In genomic region chr13:71417205-71417604, GRCh38 we compare ENCODE assay signal across 27 cellular contexts.
A peak's percentile ranks its signal among the peaks of the same experiment; 100 is the strongest.
DNase-seq lines count a peak whose midpoint lies in the region; ATAC-seq and TF ChIP-seq lines count a peak whose summit lies in the region.
"Had no signal": no experiment of that assay in that cellular context is flagged by ENCODE, and none has a peak within 500 bp of the region (broad histone marks: within the 10 kb centered on the region; RNA-seq: fewer than 3 reads in every experiment).

No MANE protein-coding gene starts in this region.

- TF ChIP-seq CTCF in foreskin keratinocyte (conservative IDR thresholded peaks at IDR 0.05): no peak
- TF ChIP-seq CTCF in ovary (IDR thresholded peaks at IDR 0.05): no peak
- TF ChIP-seq CTCF in upper lobe of left lung (IDR thresholded peaks at IDR 0.05): no peak

- no peak for TF ChIP-seq POLR2A in ovary (IDR thresholded peaks at IDR 0.05)
- TF ChIP-seq POLR2A in upper lobe of left lung (IDR thresholded peaks at IDR 0.05): no peak

- no peaks in the 10 kb centered on the region for H3K9me3 ChIP-seq in adipocyte (ENCODE audit: control insufficient read depth, low read length)
- H3K9me3 ChIP-seq in ovary: no peaks in the 10 kb centered on the region
- H3K9me3 ChIP-seq in upper lobe of left lung: peaks cover 0 to 4% (median 0%) of the 10 kb centered on the region in 4 donors
- H3K9me3 ChIP-seq: BLaER1, Caco-2 had no signal

- no peak overlapping the region for H3K4me3 ChIP-seq in adipocyte (ENCODE audit: low read length)
- no peak overlapping the region for H3K4me3 ChIP-seq in ovary
- no peak overlapping the region for H3K4me3 ChIP-seq in upper lobe of left lung
- H3K4me3 ChIP-seq: BLaER1, dorsolateral prefrontal cortex, lower lobe of right lung, psoas muscle, skin epidermis had no signal

- H3K36me3 ChIP-seq in adipocyte (ENCODE audit: control insufficient read depth, insufficient read depth, low read length, severe bottlenecking) (no peaks in the 10 kb centered on the region), ovary (no peaks in the 10 kb centered on the region), upper lobe of left lung (no peaks in the 10 kb centered on the region)
- H3K36me3 ChIP-seq: BLaER1, lower lobe of right lung had no signal

- DNase-seq in HS-5 (ENCODE audit: low read depth) (peak; percentile 9), adipocyte (ENCODE audit: low read depth) (peak; percentile 0), foreskin keratinocyte (peak; percentile 4 to 47), renal cortical epithelial cell (ENCODE audit: low read depth) (peak; percentile 66), ovary (no peak), NCI-H2029 (lab: John Stamatoyannopoulos, UW) (no peak), upper lobe of left lung (no peak)
- DNase-seq: activated CD4-positive, alpha-beta memory T cell treated with anti-CD3 and anti-CD28 coated beads for 36 hours; activated CD4-positive, CD25-positive, alpha-beta regulatory T cell treated with anti-CD3 and anti-CD28 coated beads, Interleukin-2, amount 50 U/mL, for 72 hours; activated CD8-positive, alpha-beta memory T cell treated with anti-CD3 and anti-CD28 coated beads, Interleukin-2, amount 50 U/mL, for 4 hours; activated naive CD4-positive, alpha-beta T cell treated with anti-CD3 and anti-CD28 coated beads, Interleukin-2, amount 50 U/mL, for 16 hours; Caco-2; DMS79; dorsolateral prefrontal cortex; Karpas-422; lower lobe of right lung; NCI-H1436 treated with DMSO at 0.1 percent for 48 hours; NCI-H2107; NCI-H446; NCI-H774; psoas muscle; stimulated activated CD8-positive, alpha-beta memory T cell treated with anti-CD3 and anti-CD28 coated beads, Interleukin-4, amount 100 ng/mL, for 48 hours; stimulated activated naive CD8-positive, alpha-beta T cell treated with anti-CD3 and anti-CD28 coated beads, Interleukin-15, amount 100 ng/mL, for 72 hours had no signal

- intact Hi-C loops in ovary (cut with DNase I): no loop called here

- ATAC-seq in foreskin keratinocyte (no peak), upper lobe of left lung (ENCODE audit: low FRiP score in 2 of 2) (no peak)
- ATAC-seq: activated T-helper 17 cell treated with anti-CD3 and anti-CD28 coated beads, Interleukin-2, amount 50 U/mL, for 72 hours; lower lobe of right lung; psoas muscle; stimulated activated naive CD8-positive, alpha-beta T cell treated with anti-CD3 and anti-CD28 coated beads, Interleukin-15, amount 100 ng/mL, for 72 hours had no signal

- H3K4me1 ChIP-seq in adipocyte (ENCODE audit: control insufficient read depth, insufficient read depth, low read length): peaks cover 4% of the 10 kb centered on the region
- H3K4me1 ChIP-seq in foreskin keratinocyte: no peaks in the 10 kb centered on the region
- H3K4me1 ChIP-seq in ovary (ENCODE audit: insufficient read depth): no peaks in the 10 kb centered on the region
- H3K4me1 ChIP-seq in upper lobe of left lung: no peaks in the 10 kb centered on the region
- H3K4me1 ChIP-seq: BLaER1, Caco-2, lower lobe of right lung, psoas muscle had no signal

- H3K27ac ChIP-seq in foreskin keratinocyte (no peak overlapping the region), ovary (no peak overlapping the region), upper lobe of left lung (no peak overlapping the region)
- H3K27ac ChIP-seq: BLaER1, dorsolateral prefrontal cortex, lower lobe of right lung, psoas muscle, RWPE1, skin epidermis had no signal

- no peak overlapping the region for H3K9ac ChIP-seq in adipocyte (ENCODE audit: low read length)
- H3K9ac ChIP-seq: BLaER1 had no signal

- TF ChIP-seq EP300 in ovary (IDR thresholded peaks at IDR 0.05) (no peak), upper lobe of left lung (IDR thresholded peaks at IDR 0.05) (no peak)

- no peaks in the 10 kb centered on the region for H3K27me3 ChIP-seq in adipocyte (replicated peaks; ENCODE audit: control insufficient read depth, insufficient read depth, low read length)
- no peaks in the 10 kb centered on the region for H3K27me3 ChIP-seq in foreskin keratinocyte
- no peaks in the 10 kb centered on the region for H3K27me3 ChIP-seq in ovary
- no peaks in the 10 kb centered on the region for H3K27me3 ChIP-seq in upper lobe of left lung
- H3K27me3 ChIP-seq: BLaER1, dorsolateral prefrontal cortex had no signal

Comparison
In these comparisons a context has a peak if more than half of its experiments do, and no peak if none do; other contexts are left out.
1. DNase-seq: peak in HS-5 (single experiment), adipocyte (single experiment), foreskin keratinocyte (2 of 2) and renal cortical epithelial cell (single experiment); none in ovary (0 of 5), NCI-H2029 (single experiment) and upper lobe of left lung (0 of 2).